Comparison of ENCODE assay signal across 15 cellular contexts in genomic region chr19:6196361-6196760, GRCh38.
DNase-seq lines count a peak whose midpoint lies in the region; ATAC-seq and TF ChIP-seq lines count a peak whose summit lies in the region.
"Had no signal": no experiment of that assay in that cellular context is flagged by ENCODE, and none has a peak within 500 bp of the region (broad histone marks: within the 10 kb centered on the region; RNA-seq: fewer than 3 reads in every experiment).

No MANE protein-coding gene starts in this region.

- CTCF ChIA-PET in Caco-2 (lab: Charles Lee) (no interaction called here), Calu3 (lab: Charles Lee) (no interaction called here)
- CTCF ChIA-PET in naive thymus-derived CD4-positive, alpha-beta T cell (lab: Charles Lee) = interaction anchor here (0.6 kb wide), 1 partner anchor 197 kb away, joined by 5 read pairs; no protein-coding TSS in a partner anchor

- intact Hi-C loops in Caco-2 (cut with micrococcal nuclease; ENCODE audit: unreplicated experiment) = no loop called here
- intact Hi-C loops in Calu3 (cut with micrococcal nuclease; ENCODE audit: unreplicated experiment) = no loop called here
- intact Hi-C loops in naive thymus-derived CD4-positive, alpha-beta T cell (cut with micrococcal nuclease) = loop anchor here in 1 of 2 donors (10.0 kb wide), 1 partner anchor 472 kb away; the partner anchor contains the start of genes CATSPERD and LONP1

- BruUV-seq in Caco-2 (replicated peaks; lab: Mats Ljungman, UMichigan) (no TSS peak), Calu3 (replicated peaks; lab: Mats Ljungman, UMichigan) (no TSS peak)

- no peak overlapping the region for H3K27ac ChIP-seq in naive thymus-derived CD4-positive, alpha-beta T cell (ENCODE audit: low read depth, low read length)

- no peaks in the 10 kb centered on the region for H3K27me3 Mint-ChIP-seq in Caco-2 (ENCODE audit: insufficient read depth, unreplicated experiment)
- no peaks in the 10 kb centered on the region for H3K27me3 Mint-ChIP-seq in Calu3 (ENCODE audit: unreplicated experiment)
- peaks cover 8% of the 10 kb centered on the region for H3K27me3 Mint-ChIP-seq in endothelial cell (ENCODE audit: unreplicated experiment)
- no peaks in the 10 kb centered on the region for H3K27me3 Mint-ChIP-seq in stimulated activated naive CD8-positive, alpha-beta T cell treated with anti-CD3 and anti-CD28 coated beads, Interleukin-15, amount 100 ng/mL, for 72 hours
- H3K27me3 Mint-ChIP-seq in naive thymus-derived CD4-positive, alpha-beta T cell = peaks cover 0 to 4% (median 0%) of the 10 kb centered on the region in 5 donors
- H3K27me3 Mint-ChIP-seq: CD4-positive, alpha-beta memory T cell had no signal

- no peaks in the 10 kb centered on the region; the same call in 1 of the 2 replicates for H3K36me3 ChIP-seq in Caco-2 (ENCODE audit: control insufficient read depth, insufficient read depth, low read length)
- H3K36me3 ChIP-seq in naive thymus-derived CD4-positive, alpha-beta T cell (ENCODE audit: control insufficient read depth in 2 of 3, insufficient read depth in 3 of 3, low read length in 3 of 3) = no peaks in the 10 kb centered on the region

- H3K36me3 Mint-ChIP-seq in Caco-2 (ENCODE audit: insufficient read depth, unreplicated experiment) (peaks cover 17% of the 10 kb centered on the region), Calu3 (ENCODE audit: insufficient read depth, unreplicated experiment) (peaks cover 22% of the 10 kb centered on the region), endothelial cell (ENCODE audit: low read depth, unreplicated experiment) (peaks cover 14% of the 10 kb centered on the region)
- peaks cover 8 to 37% (median 33%) of the 10 kb centered on the region in 5 donors for H3K36me3 Mint-ChIP-seq in naive thymus-derived CD4-positive, alpha-beta T cell

- POLR2A ChIA-PET in Caco-2 (lab: Charles Lee) = no interaction called here
- POLR2A ChIA-PET in naive thymus-derived CD4-positive, alpha-beta T cell (lab: Charles Lee) = no interaction called here

- H3K4me3 Mint-ChIP-seq in Caco-2 (ENCODE audit: unreplicated experiment) (no peak overlapping the region), Calu3 (ENCODE audit: low read depth, unreplicated experiment) (no peak overlapping the region), endothelial cell (ENCODE audit: unreplicated experiment) (peak overlapping the region; percentile 65)
- no peak overlapping the region for H3K4me3 Mint-ChIP-seq in stimulated activated naive CD8-positive, alpha-beta T cell treated with anti-CD3 and anti-CD28 coated beads, Interleukin-15, amount 100 ng/mL, for 72 hours
- H3K4me3 Mint-ChIP-seq in naive thymus-derived CD4-positive, alpha-beta T cell = no peak overlapping the region
- H3K4me3 Mint-ChIP-seq: CD4-positive, alpha-beta memory T cell; GM23338; H9 had no signal

- H3K27me3 ChIP-seq in Caco-2 (replicated peaks; ENCODE audit: control insufficient read depth, insufficient read depth, low read length) = no peaks in the 10 kb centered on the region
- H3K27me3 ChIP-seq in naive thymus-derived CD4-positive, alpha-beta T cell (ENCODE audit: control insufficient read depth in 2 of 2, insufficient read depth in 2 of 2, low read length in 2 of 2) = no peaks in the 10 kb centered on the region

- no peak overlapping the region for H3K4me3 ChIP-seq in Caco-2 (ENCODE audit: low read depth, low read length)
- H3K4me3 ChIP-seq in naive thymus-derived CD4-positive, alpha-beta T cell (ENCODE audit: low read length) = no peak overlapping the region
- H3K4me3 ChIP-seq: GM23338 had no signal

- H3K4me1 Mint-ChIP-seq in Caco-2 (ENCODE audit: low read depth, unreplicated experiment) = no peaks in the 10 kb centered on the region
- peaks cover 8% of the 10 kb centered on the region for H3K4me1 Mint-ChIP-seq in Calu3 (ENCODE audit: low read depth, unreplicated experiment)
- H3K4me1 Mint-ChIP-seq in endothelial cell (ENCODE audit: unreplicated experiment) = peaks cover 5% of the 10 kb centered on the region
- H3K4me1 Mint-ChIP-seq in stimulated activated naive CD8-positive, alpha-beta T cell treated with anti-CD3 and anti-CD28 coated beads, Interleukin-15, amount 100 ng/mL, for 72 hours = peaks cover 18% of the 10 kb centered on the region
- H3K4me1 Mint-ChIP-seq in naive thymus-derived CD4-positive, alpha-beta T cell = peaks cover 5 to 20% (median 18%) of the 10 kb centered on the region in 7 donors

- TF ChIP-seq CTCF in Caco-2 (IDR thresholded peaks at IDR 0.05; ENCODE audit: insufficient read depth in 1 of 2, low read depth in 1 of 2, low read length in 1 of 2, severe bottlenecking in 1 of 2, unreplicated experiment in 1 of 2) = no peak
- TF ChIP-seq CTCF in Calu3 (IDR thresholded peaks at IDR 0.05; ENCODE audit: unreplicated experiment) = no peak
- no peak for TF ChIP-seq CTCF in endothelial cell (IDR thresholded peaks at IDR 0.05; ENCODE audit: unreplicated experiment)

- H3K27ac Mint-ChIP-seq in Caco-2 (ENCODE audit: unreplicated experiment) = peak overlapping the region; percentile 37
- H3K27ac Mint-ChIP-seq in Calu3 (ENCODE audit: unreplicated experiment) = peak overlapping the region; percentile 56
- no peak overlapping the region for H3K27ac Mint-ChIP-seq in endothelial cell (ENCODE audit: unreplicated experiment)
- no peak overlapping the region for H3K27ac Mint-ChIP-seq in stimulated activated naive CD8-positive, alpha-beta T cell treated with anti-CD3 and anti-CD28 coated beads, Interleukin-15, amount 100 ng/mL, for 72 hours
- H3K27ac Mint-ChIP-seq in naive thymus-derived CD4-positive, alpha-beta T cell = no peak overlapping the region
- H3K27ac Mint-ChIP-seq: GM23338, H9 had no signal

- DNase-seq in Caco-2 (no peak), Calu3 (no peak), endothelial cell (ENCODE audit: low spot score) (no peak)
- DNase-seq in stimulated activated naive CD8-positive, alpha-beta T cell treated with anti-CD3 and anti-CD28 coated beads, Interleukin-15, amount 100 ng/mL, for 72 hours = no peak
- DNase-seq in naive thymus-derived CD4-positive, alpha-beta T cell = no peak
- DNase-seq: C1 segment of cervical spinal cord; CD4-positive, alpha-beta memory T cell; COR-L47; DMS 273 treated with DMSO at 0.1 percent for 48 hours; DMS79; GF-D8; H9 had no signal

- H3K9me3 ChIP-seq in Caco-2 = no peaks in the 10 kb centered on the region
- no peaks in the 10 kb centered on the region for H3K9me3 ChIP-seq in naive thymus-derived CD4-positive, alpha-beta T cell (ENCODE audit: control insufficient read depth in 2 of 3, low read length in 3 of 3)

- H3K9me3 Mint-ChIP-seq in Caco-2 (ENCODE audit: unreplicated experiment) (no peaks in the 10 kb centered on the region), Calu3 (ENCODE audit: low read depth, unreplicated experiment) (peaks cover 8% of the 10 kb centered on the region), endothelial cell (ENCODE audit: unreplicated experiment) (peaks cover 21% of the 10 kb centered on the region)
- peaks cover under 1 to 6% of the 10 kb centered on the region in 2 donors for H3K9me3 Mint-ChIP-seq in stimulated activated naive CD8-positive, alpha-beta T cell treated with anti-CD3 and anti-CD28 coated beads, Interleukin-15, amount 100 ng/mL, for 72 hours
- H3K9me3 Mint-ChIP-seq in naive thymus-derived CD4-positive, alpha-beta T cell = peaks cover 0 to 37% (median 8%) of the 10 kb centered on the region in 11 donors

- no peak for ATAC-seq in GM21526 (IDR thresholded peaks at IDR 0.05; ENCODE audit: low FRiP score, unreplicated experiment)
- no peak for ATAC-seq in stimulated activated naive CD8-positive, alpha-beta T cell treated with anti-CD3 and anti-CD28 coated beads, Interleukin-15, amount 100 ng/mL, for 72 hours
- no peak for ATAC-seq in naive thymus-derived CD4-positive, alpha-beta T cell
- ATAC-seq: GM23338, HCT116 had no signal

- peaks cover 5% of the 10 kb centered on the region; the same call in 1 of the 2 replicates for H3K4me1 ChIP-seq in Caco-2
- peaks cover 6% of the 10 kb centered on the region in 2 donors for H3K4me1 ChIP-seq in naive thymus-derived CD4-positive, alpha-beta T cell (ENCODE audit: control insufficient read depth in 2 of 2, insufficient read depth in 2 of 2, low read length in 2 of 2)

Comparison
In these comparisons a context has a peak if more than half of its experiments do, and no peak if none do; other contexts are left out.
1. H3K27ac Mint-ChIP-seq: peak in Caco-2 (single experiment) and Calu3 (single experiment); none in endothelial cell (single experiment), stimulated activated naive CD8-positive, alpha-beta T cell treated with anti-CD3 and anti-CD28 coated beads, Interleukin-15, amount 100 ng/mL, for 72 hours (0 of 2) and naive thymus-derived CD4-positive, alpha-beta T cell (0 of 9).